ENCODE assay signal across 1 cellular context in the genomic region with DNA sequence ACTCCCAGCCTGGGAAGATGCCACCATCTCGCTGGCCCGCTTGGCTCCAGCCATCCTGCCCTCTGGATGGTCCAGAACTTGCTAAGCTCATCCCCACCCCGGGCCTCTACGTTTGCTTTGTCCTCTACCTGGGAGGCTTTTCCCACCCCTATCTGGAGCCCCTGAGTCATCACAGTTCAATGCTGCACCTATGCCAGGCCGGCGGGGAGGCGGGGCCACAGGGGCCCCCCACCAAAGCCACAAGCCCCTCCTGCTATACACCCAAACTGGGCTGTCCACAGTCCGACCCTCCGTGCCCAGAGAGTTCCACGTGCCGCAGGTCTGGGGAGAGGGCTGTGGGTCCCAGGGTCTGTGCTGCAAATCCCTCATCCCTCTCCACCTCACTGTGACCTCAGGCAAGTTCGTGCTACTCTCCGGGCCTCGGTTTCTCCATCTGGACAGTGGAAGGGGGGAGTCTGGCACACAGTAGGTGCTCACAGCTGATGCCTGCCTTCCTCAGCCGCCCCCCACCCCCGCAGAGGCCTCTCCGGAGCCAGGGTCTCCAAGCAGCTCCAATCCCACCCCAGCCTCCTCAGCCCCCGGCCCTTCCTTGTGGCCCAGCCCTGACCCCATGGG.
TF ChIP-seq lines count a peak whose summit lies in the region.

No MANE protein-coding gene starts in this region.

TF ChIP-seq in WTC11, 78 proteins besides CTCF, POLR2A, EP300 and RAD21 (continued from another document):
- TF ChIP-seq HMGXB4 (CRISPR knock-in tag; IDR thresholded peaks at IDR 0.05) (no peak), ZNF317 (CRISPR knock-in tag; IDR thresholded peaks at IDR 0.05; ENCODE audit: borderline replicate concordance, low read depth) (no peak), ATF1 (CRISPR knock-in tag; IDR thresholded peaks at IDR 0.05) (no peak), MXD4 (CRISPR knock-in tag; IDR thresholded peaks at IDR 0.05; ENCODE audit: borderline replicate concordance) (no peak), SP1 (CRISPR knock-in tag; conservative IDR thresholded peaks at IDR 0.05) (no peak), OVOL2 (CRISPR knock-in tag; IDR thresholded peaks at IDR 0.05; ENCODE audit: borderline replicate concordance) (no peak), ZMAT4 (CRISPR knock-in tag; IDR thresholded peaks at IDR 0.05) (no peak)
